1 cellular context compared by ENCODE assay signal in genomic region chr3:169836058-169836941, GRCh38.
TF ChIP-seq lines count a peak whose summit lies in the region.

No MANE protein-coding gene starts in this region.

TF ChIP-seq in K562, 482 proteins besides CTCF, POLR2A, EP300 and RAD21 (continued from another document):
- no peak for TF ChIP-seq ZNF609 (CRISPR knock-in tag; IDR thresholded peaks at IDR 0.05; ENCODE audit: borderline replicate concordance)
- TF ChIP-seq ARID3B (CRISPR knock-in tag; IDR thresholded peaks at IDR 0.05; ENCODE audit: borderline replicate concordance) = no peak
- no peak for TF ChIP-seq ZZZ3 (IDR thresholded peaks at IDR 0.05)
- no peak for TF ChIP-seq MAZ (CRISPR knock-in tag; conservative IDR thresholded peaks at IDR 0.05 in 1 of 2, IDR thresholded peaks at IDR 0.05 in 1 of 2)
- TF ChIP-seq ZFP1 (CRISPR knock-in tag; IDR thresholded peaks at IDR 0.05) = no peak
- no peak for TF ChIP-seq WHSC1 (IDR thresholded peaks at IDR 0.05; ENCODE audit: low read length)
- TF ChIP-seq TFE3 (CRISPR knock-in tag; IDR thresholded peaks at IDR 0.05) = no peak
- no peak for TF ChIP-seq MBD2 (IDR thresholded peaks at IDR 0.05; ENCODE audit: borderline replicate concordance, low read depth)
- TF ChIP-seq ZNF134 (CRISPR knock-in tag; conservative IDR thresholded peaks at IDR 0.05) = no peak
- no peak for TF ChIP-seq CTCFL (IDR thresholded peaks at IDR 0.05; ENCODE audit: borderline replicate concordance, insufficient read depth, low read depth, low read length, poor library complexity, severe bottlenecking)
- no peak for TF ChIP-seq ZNF780A (CRISPR knock-in tag; IDR thresholded peaks at IDR 0.05)
TF ChIP-seq in K562: peak in this region for 0.
